ENCODE assay signal across 9 cellular contexts in genomic region chr15:66542896-66543295, GRCh38. TPM values are rescaled to one million over a fixed set of nuclear protein-coding genes. Genes with fewer than 3 reads are reported as not detected.
"Had no signal": no experiment of that assay in that cellular context is flagged by ENCODE, and none has a peak within 500 bp of the region (broad histone marks: within the 10 kb centered on the region; RNA-seq: fewer than 3 reads in every experiment).

No MANE protein-coding gene starts in this region.

- ATAC-seq: GM23338 had no signal

- H3K27ac ChIP-seq: KMS-11 had no signal

- H3K9ac ChIP-seq: KMS-11 had no signal

- H3K4me2 ChIP-seq: GM23338, KMS-11 had no signal

- H2AFZ ChIP-seq: GM23338 had no signal

- H3K4me3 ChIP-seq: GM23338 had no signal

- DNase-seq: H9, HCEC 1CT, KBM-7 had no signal

- FAIRE-seq: H1, H54, HTR-8/SVneo had no signal

RNA-seq across cellular contexts. Expression of gene LCTL, which starts 22.9 kb away (rescaled TPM):
- total RNA-seq: HT-29 had no signal
